In genomic region chr13:98842074-98842473, GRCh38 we compare ENCODE assay signal across 21 cellular contexts.
DNase-seq lines count a peak whose midpoint lies in the region; ATAC-seq, FAIRE-seq and TF ChIP-seq lines count a peak whose summit lies in the region.
"Had no signal": no experiment of that assay in that cellular context is flagged by ENCODE, and none has a peak within 500 bp of the region (broad histone marks: within the 10 kb centered on the region; RNA-seq: fewer than 3 reads in every experiment).

No MANE protein-coding gene starts in this region.

- CTCF ChIA-PET in HepG2 (lab: Yijun Ruan, JAX; ENCODE audit: low intra/inter-chr PET ratio, low total read pairs) = interaction anchor here (1.6 to 1.8 kb wide), 2 partner anchors 169 to 192 kb away, joined by 5 to 7 read pairs; no protein-coding TSS in a partner anchor
- CTCF ChIA-PET in activated naive CD4-positive, alpha-beta T cell treated with anti-CD3 and anti-CD28 coated beads, Interleukin-2, amount 10 ng/mL, durations not matched to agents 7 days and 5 days (lab: Charles Lee) = interaction anchor here (0.6 to 4.0 kb wide), 12 partner anchors 9 to 334 kb away, joined by 3 to 27 read pairs (median 4); no protein-coding TSS in a partner anchor

- no peaks in the 10 kb centered on the region for H3K27me3 Mint-ChIP-seq in activated naive CD4-positive, alpha-beta T cell treated with anti-CD3 and anti-CD28 coated beads, Interleukin-2, amount 10 ng/mL, durations not matched to agents 7 days and 5 days
- H3K27me3 Mint-ChIP-seq: activated T-cell treated with anti-CD3 and anti-CD28 coated beads, Interleukin-2, amount 50 U/mL, for 24 hours; CD8-positive, alpha-beta memory T cell; type B pancreatic cell had no signal

- no peaks in the 10 kb centered on the region for H3K4me1 Mint-ChIP-seq in activated naive CD4-positive, alpha-beta T cell treated with anti-CD3 and anti-CD28 coated beads, Interleukin-2, amount 10 ng/mL, durations not matched to agents 7 days and 5 days
- H3K4me1 Mint-ChIP-seq: CD8-positive, alpha-beta memory T cell had no signal

- H3K9ac ChIP-seq in HepG2 (ENCODE audit: insufficient read depth, low read depth, low read length) = no peak overlapping the region

- H3K27ac ChIP-seq in HepG2 (ENCODE audit: extremely low read length, insufficient read depth, low read length) (no peak overlapping the region), right lobe of liver (no peak overlapping the region), body of pancreas (no peak overlapping the region)
- H3K27ac ChIP-seq: breast epithelium, heart left ventricle had no signal

- H3K9me3 ChIP-seq in HepG2 (ENCODE audit: low read length) (no peaks in the 10 kb centered on the region), right lobe of liver (no peaks in the 10 kb centered on the region), body of pancreas (no peaks in the 10 kb centered on the region)
- H3K9me3 ChIP-seq: breast epithelium, HAP-1, heart left ventricle had no signal

- ATAC-seq in HepG2 = peak; percentile 58
- ATAC-seq in right lobe of liver = no peak
- no peak for ATAC-seq in body of pancreas
- ATAC-seq in GM21529 (IDR thresholded peaks at IDR 0.05; ENCODE audit: unreplicated experiment) = no peak
- no peak for ATAC-seq in GM18909 (IDR thresholded peaks at IDR 0.05; ENCODE audit: poor library complexity, unreplicated experiment)

- H3K4me2 ChIP-seq in HepG2 (ENCODE audit: low read depth, low read length) = no peak overlapping the region

- TF ChIP-seq POLR2A in HepG2 (IDR thresholded peaks at IDR 0.05; ENCODE audit: insufficient read depth in 1 of 2, low read depth in 2 of 2, low read length in 2 of 2) = no peak
- TF ChIP-seq POLR2A in right lobe of liver (IDR thresholded peaks at IDR 0.05) = no peak
- TF ChIP-seq POLR2A in body of pancreas (IDR thresholded peaks at IDR 0.05) = no peak

- H3K9me3 Mint-ChIP-seq in activated naive CD4-positive, alpha-beta T cell treated with anti-CD3 and anti-CD28 coated beads, Interleukin-2, amount 10 ng/mL, durations not matched to agents 7 days and 5 days = no peaks in the 10 kb centered on the region
- H3K9me3 Mint-ChIP-seq: activated T-cell treated with anti-CD3 and anti-CD28 coated beads, Interleukin-2, amount 50 U/mL, for 24 hours; CD8-positive, alpha-beta memory T cell; T-helper 1 cell treated with Interleukin-12 subunit alpha and Interleukin-12 subunit beta and Interleukin-4 antibody, amounts not matched to agents 30 μg/mL and 1 μg/mL, for 36 hours; type B pancreatic cell had no signal

- TF ChIP-seq RAD21 in HepG2 (CRISPR knock-in tag; IDR thresholded peaks at IDR 0.05) = no peak

- no TSS peak for BruUV-seq in HepG2 (replicated peaks; lab: Mats Ljungman, UMichigan)

- TF ChIP-seq EP300 in HepG2 (IDR thresholded peaks at IDR 0.05; ENCODE audit: low read depth in 2 of 2, low read length in 2 of 2) = 0 out of 4 replicates have a peak, but pooled peaks of 1 of the 2 experiments have one; percentile 5
- TF ChIP-seq EP300 in HepG2 (CRISPR knock-in tag; IDR thresholded peaks at IDR 0.05; ENCODE audit: borderline replicate concordance) = no peak

- FAIRE-seq in HepG2 (lab: Jason Lieb, UNC) = no peak
- FAIRE-seq: A204.1, HTR-8/SVneo, RCC 7860 had no signal

- DNase-seq in HepG2 (ENCODE audit: low spot score) (peak; percentile 29), right lobe of liver (no peak), NCI-H2107 treated with DMSO at 0.1 percent for 48 hours (lab: John Stamatoyannopoulos, UW; ENCODE audit: unreplicated experiment) (peak; percentile 61), NCI-H748 treated with DMSO at 0.1 percent for 48 hours (lab: John Stamatoyannopoulos, UW) (peak; percentile 23), body of pancreas (no peak)
- DNase-seq in activated naive CD4-positive, alpha-beta T cell treated with anti-CD3 and anti-CD28 coated beads, Interleukin-2, amount 10 ng/mL, durations not matched to agents 7 days and 5 days = no peak
- DNase-seq: activated CD4-positive, alpha-beta T cell treated with anti-CD3 and anti-CD28 coated beads for 4 hours; amniotic stem cell; CD8-positive, alpha-beta memory T cell; effector CD4-positive, alpha-beta T cell had no signal

- H3K79me2 ChIP-seq in HepG2 (ENCODE audit: insufficient read depth, low read length) = no peaks in the 10 kb centered on the region

- TF ChIP-seq CTCF in HepG2 (CRISPR knock-in tag; IDR thresholded peaks at IDR 0.05) (no peak), right lobe of liver (IDR thresholded peaks at IDR 0.05) (no peak), body of pancreas (IDR thresholded peaks at IDR 0.05) (no peak)

- H3K4me3 ChIP-seq in HepG2 (replicated peaks in 1 of 3; ENCODE audit: insufficient read depth in 1 of 3, low read depth in 2 of 3, low read length in 3 of 3) = no peak overlapping the region
- H3K4me3 ChIP-seq in right lobe of liver = no peak overlapping the region
- H3K4me3 ChIP-seq in body of pancreas = no peak overlapping the region
- H3K4me3 ChIP-seq: breast epithelium, HAP-1, heart left ventricle had no signal

- no peaks in the 10 kb centered on the region for H4K20me1 ChIP-seq in HepG2 (ENCODE audit: insufficient read depth, low read length)

- WGBS in HepG2 (ENCODE audit: low lambda C conversion rate) = 20% methylated on average over 2 of the region's 2 CpGs
- WGBS in right lobe of liver (ENCODE audit: insufficient coverage, low coverage, low lambda C conversion rate, missing lambda C conversion rate) = 54% methylated on average over 2 of the region's 2 CpGs
- WGBS in body of pancreas, 2 donors = 63 to 66% methylated on average over 2 of the region's 2 CpGs

- in situ Hi-C loops in HepG2 (cut with HindIII; ENCODE audit: extremely low pct_ligation_motif_present, low pct_unique_long_range_greater_than_20kb) = loop anchor here (10.0 kb wide), 1 partner anchor 377 kb away; no protein-coding TSS in a partner anchor

- POLR2A ChIA-PET in HepG2 (lab: Yijun Ruan, JAX) = no interaction called here

- H3K4me1 ChIP-seq in HepG2 (ENCODE audit: insufficient read depth, low read length) (peaks cover 10% of the 10 kb centered on the region), right lobe of liver (peaks cover 0 to 19% (median 5%) of the 10 kb centered on the region in 4 donors), body of pancreas (peaks cover 14% of the 10 kb centered on the region)
- H3K4me1 ChIP-seq: breast epithelium had no signal

- H3K27me3 ChIP-seq in HepG2 (ENCODE audit: control insufficient read depth in 1 of 2, insufficient read depth in 2 of 2, low read length in 2 of 2) = no peaks in the 10 kb centered on the region; a peak in 1 of 5 replicates
- no peaks in the 10 kb centered on the region for H3K27me3 ChIP-seq in right lobe of liver
- no peaks in the 10 kb centered on the region for H3K27me3 ChIP-seq in body of pancreas
- H3K27me3 ChIP-seq: breast epithelium, heart left ventricle had no signal

- intact Hi-C loops in HepG2 (cut with micrococcal nuclease; ENCODE audit: unreplicated experiment) = loop anchor here (2.0 to 10.0 kb wide), 4 partner anchors 169 to 993 kb away; partner anchors contain the start of gene STK24
- intact Hi-C loops in right lobe of liver (cut with DNase I) = no loop called here
- intact Hi-C loops in body of pancreas (cut with DNase I) = loop anchor here (10.0 kb wide), 1 partner anchor 167 kb away; no protein-coding TSS in a partner anchor

- no peak overlapping the region for H3K27ac Mint-ChIP-seq in activated naive CD4-positive, alpha-beta T cell treated with anti-CD3 and anti-CD28 coated beads, Interleukin-2, amount 10 ng/mL, durations not matched to agents 7 days and 5 days
- H3K27ac Mint-ChIP-seq: activated T-cell treated with anti-CD3 and anti-CD28 coated beads, Interleukin-2, amount 50 U/mL, for 24 hours; T-helper 1 cell treated with Interleukin-12 subunit alpha and Interleukin-12 subunit beta and Interleukin-4 antibody, amounts not matched to agents 30 μg/mL and 1 μg/mL, for 36 hours had no signal

- H3K36me3 ChIP-seq in HepG2 (replicated peaks in 1 of 2; ENCODE audit: control insufficient read depth in 1 of 2, insufficient read depth in 2 of 2, low read length in 2 of 2) (no peaks in the 10 kb centered on the region), right lobe of liver (no peaks in the 10 kb centered on the region), body of pancreas (replicated peaks in 1 of 2; ENCODE audit: insufficient read depth in 1 of 2, low read depth in 2 of 2) (peaks cover 0 to 6% of the 10 kb centered on the region in 2 donors)
- H3K36me3 ChIP-seq: breast epithelium, HAP-1 had no signal

- peaks cover 28% of the 10 kb centered on the region for H3K36me3 Mint-ChIP-seq in activated naive CD4-positive, alpha-beta T cell treated with anti-CD3 and anti-CD28 coated beads, Interleukin-2, amount 10 ng/mL, durations not matched to agents 7 days and 5 days
- H3K36me3 Mint-ChIP-seq: type B pancreatic cell had no signal

- no peak overlapping the region for H3K4me3 Mint-ChIP-seq in activated naive CD4-positive, alpha-beta T cell treated with anti-CD3 and anti-CD28 coated beads, Interleukin-2, amount 10 ng/mL, durations not matched to agents 7 days and 5 days
- H3K4me3 Mint-ChIP-seq: activated T-cell treated with anti-CD3 and anti-CD28 coated beads, Interleukin-2, amount 50 U/mL, for 24 hours; CD8-positive, alpha-beta memory T cell; T-helper 1 cell treated with Interleukin-12 subunit alpha and Interleukin-12 subunit beta and Interleukin-4 antibody, amounts not matched to agents 30 μg/mL and 1 μg/mL, for 36 hours; type B pancreatic cell had no signal

- no peak overlapping the region for H2AFZ ChIP-seq in HepG2 (ENCODE audit: low read length)

TF ChIP-seq in HepG2, 621 proteins besides CTCF, POLR2A, EP300 and RAD21 (continues in another document):
- TF ChIP-seq KMT2A (CRISPR knock-in tag; IDR thresholded peaks at IDR 0.05) = no peak
- no peak for TF ChIP-seq SNAPC5 (CRISPR knock-in tag; IDR thresholded peaks at IDR 0.05; ENCODE audit: borderline replicate concordance)
- no peak for TF ChIP-seq ZNF430 (CRISPR knock-in tag; IDR thresholded peaks at IDR 0.05)
- TF ChIP-seq BHLHE40 (IDR thresholded peaks at IDR 0.05; ENCODE audit: low read length) = peak; percentile 59; the same call in 1 of the 2 replicates
- TF ChIP-seq NCOR1 (IDR thresholded peaks at IDR 0.05; ENCODE audit: borderline replicate concordance, low read length) = no peak
- no peak for TF ChIP-seq RFXANK (CRISPR knock-in tag; IDR thresholded peaks at IDR 0.05)
- TF ChIP-seq HMG20B (CRISPR knock-in tag; conservative IDR thresholded peaks at IDR 0.05) = no peak
- peak; percentile 59; the same call in 1 of the 2 replicates for TF ChIP-seq GATAD2A (CRISPR knock-in tag; IDR thresholded peaks at IDR 0.05)
- no peak for TF ChIP-seq RBFOX2 (IDR thresholded peaks at IDR 0.05; ENCODE audit: low read depth, low read length)
- TF ChIP-seq ZNF780A (CRISPR knock-in tag; IDR thresholded peaks at IDR 0.05) = no peak
- TF ChIP-seq RARG (CRISPR knock-in tag; IDR thresholded peaks at IDR 0.05; ENCODE audit: low read depth) = no peak
- TF ChIP-seq JUN (CRISPR knock-in tag; IDR thresholded peaks at IDR 0.05) = no peak
- no peak for TF ChIP-seq SNAI1 (CRISPR knock-in tag; IDR thresholded peaks at IDR 0.05; ENCODE audit: borderline replicate concordance)
- 0 out of 2 replicates have a peak, but pooled peaks have one; percentile 14 for TF ChIP-seq HNF4A (CRISPR knock-in tag; IDR thresholded peaks at IDR 0.05)

Comparison
In these comparisons a context has a peak if more than half of its experiments do, and no peak if none do; other contexts are left out.
1. DNase-seq: peak in HepG2 (single experiment), NCI-H2107 treated with DMSO at 0.1 percent for 48 hours (single experiment) and NCI-H748 treated with DMSO at 0.1 percent for 48 hours (single experiment); none in right lobe of liver (0 of 3), body of pancreas (0 of 4) and activated naive CD4-positive, alpha-beta T cell treated with anti-CD3 and anti-CD28 coated beads, Interleukin-2, amount 10 ng/mL, durations not matched to agents 7 days and 5 days (single experiment).
2. intact Hi-C loops: an anchor here in HepG2 (2.0 to 10.0 kb wide) and body of pancreas (10.0 kb wide); none called in right lobe of liver.